2 cellular contexts compared by ENCODE assay signal in the genomic region with DNA sequence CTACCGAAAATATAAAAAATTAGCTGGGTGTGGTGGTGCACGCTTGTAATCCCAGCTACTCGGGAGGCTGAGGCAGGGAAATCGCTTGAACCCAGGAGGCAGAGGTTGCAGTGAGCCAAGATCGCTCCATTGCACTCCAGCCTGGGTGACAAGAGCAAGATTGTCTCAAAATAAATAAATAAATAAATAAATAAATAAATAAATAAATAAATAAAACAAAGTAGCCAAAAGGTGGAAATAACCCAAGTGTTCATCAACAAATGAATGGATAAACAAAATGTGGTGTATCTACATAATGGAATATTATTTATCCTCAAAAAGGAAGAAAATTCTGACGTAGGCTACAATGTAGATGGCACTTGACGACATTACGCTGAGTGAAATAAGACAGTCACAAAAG. TPM values are rescaled to one million over a fixed set of nuclear protein-coding genes. Genes with fewer than 3 reads are reported as not detected.
"Had no signal": no experiment of that assay in that cellular context is flagged by ENCODE, and none has a peak within 500 bp of the region (broad histone marks: within the 10 kb centered on the region; RNA-seq: fewer than 3 reads in every experiment).

No MANE protein-coding gene starts in this region.

RNA-seq across cellular contexts. Expression of gene TRIM67, which starts 29.3 kb away (rescaled TPM):
- polyA plus RNA-seq: naive thymus-derived CD8-positive, alpha-beta T cell; psoas muscle had no signal
